ENCODE assay signal across 20 cellular contexts in the genomic region with DNA sequence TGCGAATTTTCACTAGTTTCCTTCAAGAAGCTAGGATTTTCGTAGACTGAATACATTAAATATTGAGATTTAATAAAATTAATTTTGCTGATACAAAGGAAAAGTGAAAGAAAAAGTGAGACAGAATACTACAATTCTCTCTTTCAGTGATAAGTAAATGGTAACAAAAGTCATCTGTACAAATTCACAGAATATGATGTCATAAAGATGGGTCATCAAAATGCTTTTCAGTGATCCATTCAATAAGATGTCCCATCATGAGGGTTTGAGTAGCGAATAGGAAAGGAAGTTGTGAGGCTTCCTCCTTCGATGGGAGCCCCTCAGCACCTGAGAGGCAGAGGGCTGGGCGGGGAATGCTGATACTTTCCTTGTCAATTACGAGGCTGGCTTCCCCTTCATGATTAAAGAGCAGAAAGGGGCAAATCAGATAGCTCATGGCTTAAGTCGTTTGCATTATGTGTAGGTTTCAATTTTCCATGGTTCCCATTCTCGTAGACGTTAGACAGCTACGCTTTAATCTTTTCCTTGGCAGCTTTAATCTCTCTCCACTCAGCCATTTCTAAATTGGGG.
"Had no signal": no experiment of that assay in that cellular context is flagged by ENCODE, and none has a peak within 500 bp of the region (broad histone marks: within the 10 kb centered on the region; RNA-seq: fewer than 3 reads in every experiment).

No MANE protein-coding gene starts in this region.

- H3K27me3 Mint-ChIP-seq: activated CD4-positive, alpha-beta T cell treated with anti-CD3 and anti-CD28 coated beads, Interleukin-2, amount 10 ng/mL, durations not matched to agents 7 days and 5 days had no signal

- H3K27ac Mint-ChIP-seq: activated CD4-positive, alpha-beta T cell treated with anti-CD3 and anti-CD28 coated beads, Interleukin-2, amount 10 ng/mL, durations not matched to agents 7 days and 5 days; natural killer cell treated with Interleukin-12 subunit alpha and Interleukin-12 subunit beta and Interleukin-15 and Interleukin-18, amount 100 ng/mL, for 72 hours; stimulated activated naive CD8-positive, alpha-beta T cell treated with anti-CD3 and anti-CD28 coated beads, Interleukin-15, Interleukin-2, amounts not matched to agents 100 ng/mL and 50 ng/mL, for 24 hours; T-helper 1 cell treated with Interleukin-12 subunit alpha and Interleukin-12 subunit beta and Interleukin-4 antibody, amounts not matched to agents 30 μg/mL and 1 μg/mL, for 36 hours had no signal

- H3K27me3 ChIP-seq: tibial nerve, uterus had no signal

- DNase-seq: activated CD4-positive, alpha-beta T cell treated with anti-CD3 and anti-CD28 coated beads, Interleukin-2, amount 10 ng/mL, durations not matched to agents 7 days and 5 days; activated CD8-positive, alpha-beta memory T cell treated with anti-CD3 and anti-CD28 coated beads for 24 hours; activated CD8-positive, alpha-beta memory T cell treated with anti-CD3 and anti-CD28 coated beads, Interleukin-2, amount 50 U/mL, for 48 hours; activated effector memory CD4-positive, alpha-beta T cell treated with anti-CD3 and anti-CD28 coated beads, Interleukin-2, amount 50 U/mL, for 16 hours; activated naive CD4-positive, alpha-beta T cell treated with anti-CD3 and anti-CD28 coated beads, Interleukin-2, amount 50 U/mL, for 16 hours; activated T-cell treated with anti-CD3 and anti-CD28 coated beads, Interleukin-2, amount 50 U/mL, for 48 hours; aorta; cerebellar nuclear complex; cortex of kidney; effector CD4-positive, alpha-beta T cell; hippocampal formation; left colon; uterus had no signal

- H3K4me3 ChIP-seq: lung, tibial nerve, uterus had no signal

- H3K4me1 Mint-ChIP-seq: activated CD4-positive, alpha-beta T cell treated with anti-CD3 and anti-CD28 coated beads, Interleukin-2, amount 10 ng/mL, durations not matched to agents 7 days and 5 days had no signal

- H3K9me3 ChIP-seq: tibial nerve, uterus had no signal

- H3K4me1 ChIP-seq: tibial nerve, uterus had no signal

- ATAC-seq: activated CD4-positive, CD25-positive, alpha-beta regulatory T cell treated with anti-CD3 and anti-CD28 coated beads, Interleukin-2, amount 50 U/mL, for 24 hours; left colon; natural killer cell treated with Interleukin-12 subunit alpha and Interleukin-12 subunit beta and Interleukin-15 and Interleukin-18, amount 100 ng/mL, for 72 hours had no signal

- H3K4me3 Mint-ChIP-seq: activated CD4-positive, alpha-beta T cell treated with anti-CD3 and anti-CD28 coated beads, Interleukin-2, amount 10 ng/mL, durations not matched to agents 7 days and 5 days; mesothelial cell of epicardium; natural killer cell treated with Interleukin-12 subunit alpha and Interleukin-12 subunit beta and Interleukin-15 and Interleukin-18, amount 100 ng/mL, for 72 hours; stimulated activated naive CD8-positive, alpha-beta T cell treated with anti-CD3 and anti-CD28 coated beads, Interleukin-15, Interleukin-2, amounts not matched to agents 100 ng/mL and 50 ng/mL, for 24 hours; T-helper 1 cell treated with Interleukin-12 subunit alpha and Interleukin-12 subunit beta and Interleukin-4 antibody, amounts not matched to agents 30 μg/mL and 1 μg/mL, for 36 hours had no signal

- H3K36me3 ChIP-seq: tibial nerve, uterus had no signal

- H3K9me3 Mint-ChIP-seq: activated CD4-positive, alpha-beta T cell treated with anti-CD3 and anti-CD28 coated beads, Interleukin-2, amount 10 ng/mL, durations not matched to agents 7 days and 5 days; T-helper 1 cell treated with Interleukin-12 subunit alpha and Interleukin-12 subunit beta and Interleukin-4 antibody, amounts not matched to agents 30 μg/mL and 1 μg/mL, for 36 hours had no signal

- H3K27ac ChIP-seq: tibial nerve, uterus had no signal
